Comparison of ENCODE assay signal across 1 cellular context in genomic region chr5:83340511-83340918, GRCh38.
TF ChIP-seq lines count a peak whose summit lies in the region.

No MANE protein-coding gene starts in this region.

TF ChIP-seq in H1, 55 proteins besides CTCF, POLR2A, EP300 and RAD21 (continued from another document):
- TF ChIP-seq CHD7 (IDR thresholded peaks at IDR 0.05; ENCODE audit: insufficient replicate concordance, low read length) = no peak
- no peak for TF ChIP-seq SUZ12 (IDR thresholded peaks at IDR 0.05; ENCODE audit: low read length)
- no peak for TF ChIP-seq SIX5 (IDR thresholded peaks at IDR 0.05; ENCODE audit: low read depth, low read length)
- TF ChIP-seq, protein P1, sequence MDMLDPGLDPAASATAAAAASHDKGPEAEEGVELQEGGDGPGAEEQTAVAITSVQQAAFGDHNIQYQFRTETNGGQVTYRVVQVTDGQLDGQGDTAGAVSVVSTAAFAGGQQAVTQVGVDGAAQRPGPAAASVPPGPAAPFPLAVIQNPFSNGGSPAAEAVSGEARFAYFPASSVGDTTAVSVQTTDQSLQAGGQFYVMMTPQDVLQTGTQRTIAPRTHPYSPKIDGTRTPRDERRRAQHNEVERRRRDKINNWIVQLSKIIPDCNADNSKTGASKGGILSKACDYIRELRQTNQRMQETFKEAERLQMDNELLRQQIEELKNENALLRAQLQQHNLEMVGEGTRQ (IDR thresholded peaks at IDR 0.05; ENCODE audit: low read length) = no peak
- no peak for TF ChIP-seq NRF1 (IDR thresholded peaks at IDR 0.05; ENCODE audit: low read depth, low read length)
- TF ChIP-seq RFX5 (IDR thresholded peaks at IDR 0.05; ENCODE audit: borderline replicate concordance, low read depth, low read length) = no peak
- TF ChIP-seq KDM1A (IDR thresholded peaks at IDR 0.05; ENCODE audit: borderline replicate concordance, low read length) = no peak
- no peak for TF ChIP-seq ZNF274 (IDR thresholded peaks at IDR 0.05; ENCODE audit: borderline replicate concordance, extremely low read depth, low read length)
- no peak for TF ChIP-seq POLR2AphosphoS5 (IDR thresholded peaks at IDR 0.05; ENCODE audit: low read depth, low read length)
- no peak for TF ChIP-seq SP1 (IDR thresholded peaks at IDR 0.05; ENCODE audit: low read depth, low read length)
- TF ChIP-seq FOSL1 (IDR thresholded peaks at IDR 0.05; ENCODE audit: insufficient read depth, low read depth, low read length) = no peak
- TF ChIP-seq RBBP5 (IDR thresholded peaks at IDR 0.05; ENCODE audit: borderline replicate concordance, low read depth, low read length) = no peak
- no peak for TF ChIP-seq CREB1 (IDR thresholded peaks at IDR 0.05)
- no peak for TF ChIP-seq TEAD4 (IDR thresholded peaks at IDR 0.05; ENCODE audit: low read depth, low read length)
- no peak for TF ChIP-seq CHD2 (IDR thresholded peaks at IDR 0.05; ENCODE audit: low read length)
- no peak for TF ChIP-seq CEBPB (IDR thresholded peaks at IDR 0.05; ENCODE audit: low read depth, low read length)
- no peak for TF ChIP-seq EZH2 (IDR thresholded peaks at IDR 0.05; ENCODE audit: low read depth, low read length, severe bottlenecking)
